Comparison of ENCODE assay signal across 9 cellular contexts in the genomic region with DNA sequence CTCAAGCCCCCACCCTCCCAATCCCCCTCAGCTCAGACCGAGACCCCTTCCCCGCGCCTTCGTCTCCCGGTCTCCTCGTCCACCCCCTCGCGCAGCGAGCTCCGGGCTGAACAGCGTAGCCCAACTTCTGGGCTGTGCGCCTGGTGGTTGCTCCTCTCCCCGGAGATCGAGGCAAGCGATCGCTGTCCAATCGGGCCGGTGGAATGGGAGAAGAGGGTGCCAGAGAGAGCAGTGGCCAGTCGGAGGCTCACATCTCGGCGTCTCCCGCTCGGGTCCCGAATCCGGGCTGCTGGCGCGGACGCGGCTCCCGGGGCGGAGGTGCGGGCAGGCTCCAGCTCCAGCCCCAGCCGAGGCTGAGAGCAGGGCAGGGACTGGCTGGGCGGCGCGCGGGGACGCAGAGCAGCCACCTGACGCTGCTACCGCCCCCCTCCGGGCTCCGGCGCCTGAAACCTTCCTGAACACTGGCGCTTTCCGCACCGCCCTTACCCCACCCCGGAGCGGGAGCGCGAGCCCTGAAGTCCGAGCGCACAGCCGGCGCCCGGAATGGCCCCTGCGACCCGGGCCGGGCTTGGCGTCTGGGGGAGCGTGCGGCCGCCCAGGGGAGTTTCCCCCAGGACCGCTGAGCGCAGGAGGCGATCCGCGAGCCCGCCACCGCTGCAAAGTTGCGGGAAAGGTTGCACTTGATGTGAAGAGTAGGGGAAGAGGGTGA. TPM values are rescaled to one million over a fixed set of nuclear protein-coding genes. Genes with fewer than 3 reads are reported as not detected.
A peak's percentile ranks its signal among the peaks of the same experiment; 100 is the strongest.
DNase-seq lines count a peak whose midpoint lies in the region; TF ChIP-seq lines count a peak whose summit lies in the region.
"Had no signal": no experiment of that assay in that cellular context is flagged by ENCODE, and none has a peak within 500 bp of the region (broad histone marks: within the 10 kb centered on the region; RNA-seq: fewer than 3 reads in every experiment).

No MANE protein-coding gene starts in this region.

- no peaks in the 10 kb centered on the region for H3K9me3 ChIP-seq in osteoblast (ENCODE audit: low read depth, low read length)
- H3K9me3 ChIP-seq in SJCRH30 (replicated peaks), result no peaks in the 10 kb centered on the region
- H3K9me3 ChIP-seq: Peyer's patch had no signal

- peak; percentile 31 for DNase-seq in NCI-H2029 (lab: John Stamatoyannopoulos, UW)
- DNase-seq in NCI-H2029 treated with DMSO at 0.1 percent for 48 hours (lab: John Stamatoyannopoulos, UW), result no peak
- DNase-seq in NCI-H510A (lab: John Stamatoyannopoulos, UW), result peak; percentile 81
- peak; percentile 22 for DNase-seq in epithelial cell of esophagus (ENCODE audit: low read depth)
- DNase-seq in osteoblast (ENCODE audit: insufficient read length, low spot score, missing footprints), result peak; percentile 85
- DNase-seq in SW480 (ENCODE audit: low spot score), result no peak
- no peak for DNase-seq in SJCRH30
- DNase-seq in germinal center (ENCODE audit: low spot score), result no peak

- no peaks in the 10 kb centered on the region for H3K79me2 ChIP-seq in osteoblast (ENCODE audit: insufficient read depth, low read length)

- no peaks in the 10 kb centered on the region for H3K4me1 ChIP-seq in osteoblast (ENCODE audit: insufficient read depth, low read length)
- H3K4me1 ChIP-seq in SJCRH30, result no peaks in the 10 kb centered on the region

- TF ChIP-seq CTCF in epithelial cell of esophagus (IDR thresholded peaks at IDR 0.05; ENCODE audit: insufficient read depth, low read depth, low read length, missing control alignments) (no peak), osteoblast (IDR thresholded peaks at IDR 0.05; ENCODE audit: extremely low read depth, low read depth, low read length) (no peak)

- H3K27me3 ChIP-seq in osteoblast (ENCODE audit: insufficient read depth, low read length) (peaks cover 15% of the 10 kb centered on the region), SJCRH30 (no peaks in the 10 kb centered on the region)

- no peak overlapping the region for H3K27ac ChIP-seq in osteoblast (ENCODE audit: low read depth, low read length)
- H3K27ac ChIP-seq in SJCRH30, result no peak overlapping the region
- H3K27ac ChIP-seq: Peyer's patch had no signal

- no peaks in the 10 kb centered on the region for H4K20me1 ChIP-seq in osteoblast (ENCODE audit: insufficient read depth, low read length)

- no peak overlapping the region for H2AFZ ChIP-seq in osteoblast (ENCODE audit: low read length)

- peak overlapping the region; percentile 15 for H3K4me3 ChIP-seq in epithelial cell of esophagus (ENCODE audit: low read length)
- no peak overlapping the region for H3K4me3 ChIP-seq in osteoblast (ENCODE audit: insufficient read depth, low read length)
- H3K4me3 ChIP-seq in SJCRH30, result no peak overlapping the region

- no peaks in the 10 kb centered on the region for H3K36me3 ChIP-seq in osteoblast (ENCODE audit: insufficient read depth, low read length)
- no peaks in the 10 kb centered on the region for H3K36me3 ChIP-seq in SJCRH30
- H3K36me3 ChIP-seq: Peyer's patch had no signal

- no peak overlapping the region for H3K4me2 ChIP-seq in osteoblast (ENCODE audit: insufficient read depth, low read length)

RNA-seq across cellular contexts. Expression of gene KCNH5, which starts 0.5 kb away (rescaled TPM):
- not detected in 2 replicates for total RNA-seq in osteoblast
- not detected in 2 replicates for total RNA-seq in SJCRH30 (2014; rRNA removed; shearing (Covaris generic))
- total RNA-seq: Peyer's patch had no signal

Comparison
In these comparisons a context has a peak if more than half of its experiments do, and no peak if none do; other contexts are left out.
1. DNase-seq: peak in NCI-H2029 (single experiment), NCI-H510A (single experiment), epithelial cell of esophagus (single experiment) and osteoblast (single experiment); none in NCI-H2029 treated with DMSO at 0.1 percent for 48 hours (single experiment), SW480 (single experiment), SJCRH30 (0 of 2) and germinal center (single experiment).